1 cellular context compared by ENCODE assay signal in the genomic region with DNA sequence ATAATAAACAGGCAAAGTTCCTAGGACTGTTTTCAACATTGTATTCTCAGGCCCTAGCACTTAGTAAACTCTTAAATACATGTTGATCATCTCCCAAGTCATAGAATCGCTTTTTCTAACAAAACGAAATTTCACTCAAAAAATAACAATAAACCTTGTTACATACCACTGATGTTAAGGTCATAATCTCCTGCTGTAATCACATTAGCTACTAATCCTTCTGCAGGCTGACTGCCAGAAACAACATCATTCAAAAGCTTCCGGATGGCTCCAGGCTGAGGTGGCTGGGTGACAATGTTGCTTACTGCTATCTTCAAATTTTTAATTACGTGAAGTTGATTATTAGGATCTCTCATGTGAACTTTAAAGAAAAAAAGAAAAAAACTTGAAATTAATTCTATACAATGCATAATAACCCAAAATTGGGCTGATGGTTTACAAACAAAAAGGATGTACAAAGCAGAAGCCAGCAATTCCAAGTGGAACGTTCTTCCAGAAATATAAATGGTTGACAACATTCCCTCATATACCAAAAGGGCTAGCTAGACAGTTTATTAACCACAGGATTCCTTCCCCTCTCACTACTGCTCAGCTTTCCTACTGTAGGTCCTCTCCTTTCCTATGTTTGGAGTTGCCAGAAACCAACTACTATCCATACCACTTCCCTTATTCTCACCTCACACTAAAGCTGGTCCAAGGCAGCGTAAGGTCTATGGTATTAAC.
TF ChIP-seq lines count a peak whose summit lies in the region.

No MANE protein-coding gene starts in this region.

TF ChIP-seq in endothelial cell of umbilical vein, 7 proteins besides CTCF, POLR2A, EP300 and RAD21 (continued from another document):
- TF ChIP-seq POLR2AphosphoS5 (IDR thresholded peaks at IDR 0.05; ENCODE audit: insufficient read depth, low read depth, low read length) (peak; percentile 53), JUN (IDR thresholded peaks at IDR 0.05; ENCODE audit: borderline replicate concordance, insufficient read depth, insufficient read length, low read depth) (no peak)
